Comparison of ENCODE assay signal across 23 cellular contexts in the genomic region with DNA sequence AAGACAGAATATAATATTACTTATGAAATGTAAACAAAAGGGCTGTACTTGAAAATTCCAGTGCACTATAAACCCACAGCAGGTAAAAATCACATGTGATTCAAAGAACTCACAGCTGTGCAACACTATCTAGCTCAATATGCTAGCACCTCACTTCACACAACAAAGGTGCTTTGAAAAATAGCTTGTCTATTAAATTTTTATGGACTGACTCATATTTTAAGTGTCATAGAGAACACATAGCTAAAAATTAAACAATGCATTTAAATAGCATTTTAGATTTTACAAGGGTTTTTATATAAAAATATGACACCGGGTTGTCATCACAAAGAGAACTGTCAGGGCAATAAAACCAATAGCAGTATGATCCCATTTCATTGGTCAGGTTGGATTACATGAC.
"Had no signal": no experiment of that assay in that cellular context is flagged by ENCODE, and none has a peak within 500 bp of the region (broad histone marks: within the 10 kb centered on the region; RNA-seq: fewer than 3 reads in every experiment).

No MANE protein-coding gene starts in this region.

- H3K36me3 Mint-ChIP-seq: naive thymus-derived CD4-positive, alpha-beta T cell; neural progenitor cell; stimulated activated naive B cell treated with anti-CD40 and anti-IgM and Interleukin-4, amounts not matched to agents 10 μg/mL and 1 μg/mL and 100 μg/mL, for 72 hours had no signal

- H3K27me3 Mint-ChIP-seq: effector memory CD8-positive, alpha-beta T cell; naive thymus-derived CD4-positive, alpha-beta T cell; progenitor cell of endocrine pancreas; stimulated activated naive B cell treated with anti-CD40 and anti-IgM and Interleukin-4, amounts not matched to agents 10 μg/mL and 1 μg/mL and 100 μg/mL, for 72 hours; stimulated activated naive CD8-positive, alpha-beta T cell treated with anti-CD3 and anti-CD28 coated beads, Interleukin-15, Interleukin-2, amounts not matched to agents 100 ng/mL and 50 ng/mL, for 24 hours had no signal

- ATAC-seq: effector memory CD8-positive, alpha-beta T cell; left lobe of liver; naive thymus-derived CD4-positive, alpha-beta T cell; right lobe of liver; stimulated activated naive B cell treated with anti-CD40 and anti-IgM and Interleukin-4, amounts not matched to agents 10 μg/mL and 1 μg/mL and 100 μg/mL, for 72 hours had no signal

- H3K4me1 ChIP-seq: esophagus squamous epithelium, neural progenitor cell, parathyroid adenoma, right lobe of liver, tibial nerve, upper lobe of left lung, uterus had no signal

- H3K27me3 ChIP-seq: esophagus squamous epithelium, neural progenitor cell, right lobe of liver, tibial nerve, upper lobe of left lung, uterus had no signal

- H3K9me3 Mint-ChIP-seq: nephron, neural progenitor cell had no signal

- H3K27ac Mint-ChIP-seq: effector memory CD8-positive, alpha-beta T cell; naive thymus-derived CD4-positive, alpha-beta T cell; nephron; neural progenitor cell; progenitor cell of endocrine pancreas; stimulated activated naive B cell treated with anti-CD40 and anti-IgM and Interleukin-4, amounts not matched to agents 10 μg/mL and 1 μg/mL and 100 μg/mL, for 72 hours; stimulated activated naive CD8-positive, alpha-beta T cell treated with anti-CD3 and anti-CD28 coated beads, Interleukin-15, Interleukin-2, amounts not matched to agents 100 ng/mL and 50 ng/mL, for 24 hours had no signal

- H3K4me3 Mint-ChIP-seq: effector memory CD8-positive, alpha-beta T cell; naive thymus-derived CD4-positive, alpha-beta T cell; nephron; neural progenitor cell; stimulated activated naive B cell treated with anti-CD40 and anti-IgM and Interleukin-4, amounts not matched to agents 10 μg/mL and 1 μg/mL and 100 μg/mL, for 72 hours; stimulated activated naive CD8-positive, alpha-beta T cell treated with anti-CD3 and anti-CD28 coated beads, Interleukin-15, Interleukin-2, amounts not matched to agents 100 ng/mL and 50 ng/mL, for 24 hours had no signal

- H3K4me1 Mint-ChIP-seq: naive thymus-derived CD4-positive, alpha-beta T cell; nephron; neural progenitor cell; stimulated activated naive B cell treated with anti-CD40 and anti-IgM and Interleukin-4, amounts not matched to agents 10 μg/mL and 1 μg/mL and 100 μg/mL, for 72 hours had no signal

- H3K9me3 ChIP-seq: esophagus squamous epithelium, right lobe of liver, thoracic aorta, tibial nerve, upper lobe of left lung, uterus had no signal

- H3K27ac ChIP-seq: esophagus squamous epithelium, neural progenitor cell, parathyroid adenoma, right lobe of liver, thoracic aorta, tibial nerve, upper lobe of left lung, uterus had no signal

- H3K36me3 ChIP-seq: esophagus squamous epithelium, neural progenitor cell, right lobe of liver, thoracic aorta, tibial nerve, upper lobe of left lung, uterus had no signal

- DNase-seq: cortex of kidney; effector memory CD8-positive, alpha-beta T cell; erythroblast; esophagus squamous epithelium; head of caudate nucleus; mesendoderm; midbrain; naive thymus-derived CD4-positive, alpha-beta T cell; right lobe of liver; small intestine; stimulated activated CD4-positive, alpha-beta T cell treated with anti-CD3 and anti-CD28 coated beads, Interleukin-15, amount 100 ng/mL, for 24 hours; stimulated activated CD4-positive, alpha-beta T cell treated with anti-CD3 and anti-CD28 coated beads, Interleukin-2, amount 100 ng/mL, for 48 hours; stimulated activated naive B cell treated with anti-CD40 and anti-IgM and Interleukin-4, amounts not matched to agents 10 μg/mL and 1 μg/mL and 100 μg/mL, for 72 hours; upper lobe of left lung; uterus had no signal

- H3K4me3 ChIP-seq: esophagus squamous epithelium, neural progenitor cell, right lobe of liver, thoracic aorta, tibial nerve, upper lobe of left lung, uterus had no signal
